ENCODE assay signal across 1 cellular context in the genomic region with DNA sequence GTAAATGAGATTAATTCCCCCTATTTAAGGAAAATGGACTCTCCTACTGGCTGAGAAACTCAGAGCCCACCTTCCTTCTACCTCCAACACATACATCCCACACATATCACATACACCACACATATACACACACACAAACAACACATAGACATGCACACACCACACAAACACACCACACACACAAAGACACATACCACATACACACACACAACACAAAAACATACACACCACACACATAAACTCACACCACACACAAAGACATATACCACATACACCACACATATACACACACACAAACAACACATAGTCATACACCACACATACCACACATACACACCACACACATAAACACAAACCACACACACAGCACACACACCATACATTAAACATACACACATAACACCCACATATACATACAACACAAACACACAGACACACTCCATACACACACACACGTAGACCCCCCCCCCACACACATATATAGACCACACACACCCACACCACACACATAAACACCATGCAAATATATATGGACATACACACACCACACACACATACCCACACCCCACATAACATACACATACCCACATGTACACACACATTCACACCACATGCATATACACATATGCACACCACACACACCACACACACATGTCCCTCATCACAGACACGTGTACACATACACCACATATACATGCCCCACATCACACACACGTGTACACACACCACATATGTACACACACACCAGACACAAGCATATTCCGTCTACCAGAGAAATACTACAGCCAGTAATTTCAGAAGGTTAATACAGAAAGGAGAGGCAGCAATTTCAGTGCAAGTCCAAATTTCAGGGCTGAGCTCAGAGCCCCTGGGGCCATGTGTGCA.
TF ChIP-seq lines count a peak whose summit lies in the region.

No MANE protein-coding gene starts in this region.

TF ChIP-seq in IMR-90, 13 proteins besides CTCF, POLR2A, EP300 and RAD21:
- TF ChIP-seq CEBPB (IDR thresholded peaks at IDR 0.05; ENCODE audit: low read depth, low read length) (no peak), RCOR1 (IDR thresholded peaks at IDR 0.05; ENCODE audit: insufficient replicate concordance, low read length) (no peak), BHLHE40 (IDR thresholded peaks at IDR 0.05; ENCODE audit: low read depth, low read length) (no peak), SMC3 (IDR thresholded peaks at IDR 0.05; ENCODE audit: low read depth, low read length) (no peak), CHD1 (IDR thresholded peaks at IDR 0.05; ENCODE audit: low read depth, low read length) (no peak), RFX5 (IDR thresholded peaks at IDR 0.05; ENCODE audit: low read depth, low read length) (no peak), MAZ (IDR thresholded peaks at IDR 0.05; ENCODE audit: borderline replicate concordance, low read depth, low read length) (no peak), FOS (IDR thresholded peaks at IDR 0.05; ENCODE audit: low read depth, low read length) (no peak), MXI1 (IDR thresholded peaks at IDR 0.05; ENCODE audit: borderline replicate concordance, low read depth, low read length) (no peak), MAFK (IDR thresholded peaks at IDR 0.05; ENCODE audit: low read depth, low read length) (no peak)
- TF ChIP-seq, protein P1, sequence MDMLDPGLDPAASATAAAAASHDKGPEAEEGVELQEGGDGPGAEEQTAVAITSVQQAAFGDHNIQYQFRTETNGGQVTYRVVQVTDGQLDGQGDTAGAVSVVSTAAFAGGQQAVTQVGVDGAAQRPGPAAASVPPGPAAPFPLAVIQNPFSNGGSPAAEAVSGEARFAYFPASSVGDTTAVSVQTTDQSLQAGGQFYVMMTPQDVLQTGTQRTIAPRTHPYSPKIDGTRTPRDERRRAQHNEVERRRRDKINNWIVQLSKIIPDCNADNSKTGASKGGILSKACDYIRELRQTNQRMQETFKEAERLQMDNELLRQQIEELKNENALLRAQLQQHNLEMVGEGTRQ (IDR thresholded peaks at IDR 0.05; ENCODE audit: low read depth, low read length), result no peak
